ENCODE assay signal across 8 cellular contexts in genomic region chr12:112979281-112979680, GRCh38. TPM values are rescaled to one million over a fixed set of nuclear protein-coding genes. Genes with fewer than 3 reads are reported as not detected.
DNase-seq lines count a peak whose midpoint lies in the region; ATAC-seq and TF ChIP-seq lines count a peak whose summit lies in the region.

No MANE protein-coding gene starts in this region.

- H3K36me3 ChIP-seq in GM06990 (ENCODE audit: control insufficient read depth, insufficient read depth, low read length): no peaks in the 10 kb centered on the region
- H3K36me3 ChIP-seq in mucosa of stomach (ENCODE audit: control insufficient read depth, insufficient read depth, low read length): no peaks in the 10 kb centered on the region
- H3K36me3 ChIP-seq in smooth muscle cell (ENCODE audit: low read depth): no peaks in the 10 kb centered on the region

- H3K4me1 Mint-ChIP-seq in activated naive CD4-positive, alpha-beta T cell treated with anti-CD3 and anti-CD28 coated beads for 36 hours (ENCODE audit: low read depth): peaks cover 44% of the 10 kb centered on the region

- H4K20me1 ChIP-seq in smooth muscle cell (ENCODE audit: low read depth): no peaks in the 10 kb centered on the region

- H3K9me3 ChIP-seq in mucosa of stomach (ENCODE audit: control insufficient read depth, low read length): no peaks in the 10 kb centered on the region
- H3K9me3 ChIP-seq in smooth muscle cell (replicated peaks; ENCODE audit: low read depth): no peaks in the 10 kb centered on the region

- H3K4me1 ChIP-seq in mucosa of stomach (ENCODE audit: control insufficient read depth, insufficient read depth, low read length): peaks cover 13% of the 10 kb centered on the region
- H3K4me1 ChIP-seq in smooth muscle cell (ENCODE audit: low read depth): peaks cover 4% of the 10 kb centered on the region

- H3K4me3 ChIP-seq in GM06990 (replicated peaks; ENCODE audit: low read depth, low read length) (peak overlapping the region; percentile 86), mucosa of stomach (ENCODE audit: low read length) (peak overlapping the region; percentile 65), smooth muscle cell (no peak overlapping the region)

- in situ Hi-C loops in KBM-7 (cut with MboI; ENCODE audit: low pct_unique_long_range_greater_than_20kb, low sequenced_read_pairs): no loop called here

- H2AFZ ChIP-seq in smooth muscle cell (ENCODE audit: low read depth): no peak overlapping the region

- intact Hi-C loops in activated naive CD4-positive, alpha-beta T cell treated with anti-CD3 and anti-CD28 coated beads for 36 hours (cut with micrococcal nuclease): loop anchor here (2.0 to 10.0 kb wide), 6 partner anchors 110 to 966 kb away; partner anchors contain the start of genes ERP29, TMEM116, TPCN1 and TRAFD1

- 84% methylated on average over 4 of the region's 4 CpGs for WGBS in smooth muscle cell (ENCODE audit: low lambda C conversion rate)

- H3K27me3 Mint-ChIP-seq in activated naive CD4-positive, alpha-beta T cell treated with anti-CD3 and anti-CD28 coated beads for 36 hours (ENCODE audit: low read depth): no peaks in the 10 kb centered on the region

- no peak overlapping the region for H3K4me2 ChIP-seq in smooth muscle cell

- H3K9me3 Mint-ChIP-seq in activated naive CD4-positive, alpha-beta T cell treated with anti-CD3 and anti-CD28 coated beads for 36 hours: peaks cover 20% of the 10 kb centered on the region

- DNase-seq in GM06990 (ENCODE audit: extremely low read depth, insufficient read length) (peak; percentile 46), KBM-7 (no peak), NCI-H446 (lab: John Stamatoyannopoulos, UW) (no peak), smooth muscle cell (lab: John Stamatoyannopoulos, UW; ENCODE audit: unreplicated experiment) (no peak), NCI-H1092 (lab: John Stamatoyannopoulos, UW) (no peak)
- DNase-seq in activated naive CD4-positive, alpha-beta T cell treated with anti-CD3 and anti-CD28 coated beads for 36 hours: peak; percentile 69

- CTCF ChIA-PET in activated naive CD4-positive, alpha-beta T cell treated with anti-CD3 and anti-CD28 coated beads for 36 hours (lab: Charles Lee): interaction anchor here (1.2 to 4.9 kb wide), 7 partner anchors 9 to 78 kb away, joined by 4 to 68 read pairs (median 9); partner anchors contain the start of genes OAS1 and OAS3

- TF ChIP-seq CTCF in GM06990 (IDR thresholded peaks at IDR 0.05; ENCODE audit: insufficient read depth, low read length, poor library complexity, severe bottlenecking) (no peak), smooth muscle cell (IDR thresholded peaks at IDR 0.05; ENCODE audit: borderline replicate concordance, insufficient read depth, poor library complexity, severe bottlenecking) (no peak)

- peak overlapping the region; percentile 81 for H3K4me3 Mint-ChIP-seq in activated naive CD4-positive, alpha-beta T cell treated with anti-CD3 and anti-CD28 coated beads for 36 hours

- H3F3A ChIP-seq in smooth muscle cell (ENCODE audit: low read depth): no peaks in the 10 kb centered on the region

- peak; percentile 33 for ATAC-seq in HG03439 (IDR thresholded peaks at IDR 0.05; ENCODE audit: unreplicated experiment)

- H3K36me3 Mint-ChIP-seq in activated naive CD4-positive, alpha-beta T cell treated with anti-CD3 and anti-CD28 coated beads for 36 hours (ENCODE audit: low read depth): peaks cover 57% of the 10 kb centered on the region

- no peaks in the 10 kb centered on the region for H3K79me2 ChIP-seq in smooth muscle cell (ENCODE audit: low read depth)

- H3K9ac ChIP-seq in mucosa of stomach (ENCODE audit: low read length) (peak overlapping the region; percentile 78), smooth muscle cell (ENCODE audit: low read depth) (no peak overlapping the region)

- H3K27me3 ChIP-seq in GM06990 (replicated peaks; ENCODE audit: control insufficient read depth, insufficient read depth, low read length): no peaks in the 10 kb centered on the region
- no peaks in the 10 kb centered on the region for H3K27me3 ChIP-seq in mucosa of stomach (ENCODE audit: control insufficient read depth, insufficient read depth, low read length)
- no peaks in the 10 kb centered on the region for H3K27me3 ChIP-seq in smooth muscle cell (ENCODE audit: low read depth)

- H3K27ac ChIP-seq in smooth muscle cell (ENCODE audit: low read depth): no peak overlapping the region

- H3K27ac Mint-ChIP-seq in activated naive CD4-positive, alpha-beta T cell treated with anti-CD3 and anti-CD28 coated beads for 36 hours: peak overlapping the region; percentile 100

RNA-seq across cellular contexts. Expression of gene OAS2, which starts 1.0 kb away (rescaled TPM):
- total RNA-seq in activated naive CD4-positive, alpha-beta T cell treated with anti-CD3 and anti-CD28 coated beads for 36 hours: 100 to 1,000 TPM; 191 to 196 TPM
- total RNA-seq in smooth muscle cell: not detected in 2 replicates
- polyA plus RNA-seq in smooth muscle cell: not detected in 2 replicates

RNA-seq across cellular contexts. Expression of gene OAS3, which starts 41.0 kb away (rescaled TPM):
- 10 to 100 TPM; 26.1 to 28.0 TPM for total RNA-seq in activated naive CD4-positive, alpha-beta T cell treated with anti-CD3 and anti-CD28 coated beads for 36 hours
- 0.13 and 1.1 TPM in 2 replicates for total RNA-seq in smooth muscle cell
- polyA plus RNA-seq in smooth muscle cell: 1.9 TPM in 1 of 2 replicates, not detected in the other

Comparison
In these comparisons a context has a peak if more than half of its experiments do, and no peak if none do; other contexts are left out.
1. DNase-seq: peak in GM06990 (single experiment) and activated naive CD4-positive, alpha-beta T cell treated with anti-CD3 and anti-CD28 coated beads for 36 hours (single experiment); none in KBM-7 (single experiment), NCI-H446 (0 of 2), smooth muscle cell (single experiment) and NCI-H1092 (single experiment).
2. RNA of gene OAS2, which starts 1.0 kb away (total RNA-seq): 191 to 196 TPM in activated naive CD4-positive, alpha-beta T cell treated with anti-CD3 and anti-CD28 coated beads for 36 hours; not detected in smooth muscle cell; every median in the first group is over 100 times any median in the second.
3. RNA of gene OAS3, which starts 41.0 kb away (total RNA-seq): 26.1 to 28.0 TPM in activated naive CD4-positive, alpha-beta T cell treated with anti-CD3 and anti-CD28 coated beads for 36 hours; 0.13 to 1.1 TPM in smooth muscle cell; every median in the first group is over 10 times any median in the second.